In genomic region chr9:101380295-101380694, GRCh38 we compare ENCODE assay signal across 26 cellular contexts. TPM values are rescaled to one million over a fixed set of nuclear protein-coding genes. Genes with fewer than 3 reads are reported as not detected.
"Had no signal": no experiment of that assay in that cellular context is flagged by ENCODE, and none has a peak within 500 bp of the region (broad histone marks: within the 10 kb centered on the region; RNA-seq: fewer than 3 reads in every experiment).

No MANE protein-coding gene starts in this region.

- H3K27ac ChIP-seq: body of pancreas, SK-N-MC had no signal

- ATAC-seq: activated CD4-positive, CD25-positive, alpha-beta regulatory T cell treated with anti-CD3 and anti-CD28 coated beads, Interleukin-2, amount 50 U/mL, for 24 hours; activated CD8-positive, alpha-beta T cell treated with anti-CD3 and anti-CD28 coated beads for 36 hours; body of pancreas; Panc1; Right ventricle myocardium inferior; T-cell had no signal

- DNase-seq: activated CD4-positive, alpha-beta T cell treated with anti-CD3 and anti-CD28 coated beads for 4 hours; activated CD8-positive, alpha-beta memory T cell treated with anti-CD3 and anti-CD28 coated beads, Interleukin-2, amount 50 U/mL, for 4 hours; activated CD8-positive, alpha-beta T cell treated with anti-CD3 and anti-CD28 coated beads for 36 hours; activated naive CD4-positive, alpha-beta T cell treated with anti-CD3 and anti-CD28 coated beads, Interleukin-2, amount 50 U/mL, for 16 hours; activated naive CD8-positive, alpha-beta T cell treated with anti-CD3 and anti-CD28 coated beads, Interleukin-2, amount 10 ng/mL, durations not matched to agents 7 days and 5 days; aorta; body of pancreas; IMR-90; KG1; NCI-H1092; NCI-H1417; NCI-H1694; NCI-H2029; NCI-H2107; NCI-H510A treated with DMSO at 0.1 percent for 48 hours; NCI-H69; NK-92 treated with Interleukin-12 subunit alpha and Interleukin-12 subunit beta, amount 100 ng/mL, for 24 hours; OCI-M1; RPMI8226; T-cell had no signal

- H3K9me3 ChIP-seq: body of pancreas had no signal

- H3K27me3 ChIP-seq: body of pancreas had no signal

- H3K4me3 ChIP-seq: body of pancreas, SK-N-MC had no signal

RNA-seq across cellular contexts. Expression of gene BAAT, which starts 4.5 kb away (rescaled TPM):
- total RNA-seq: activated CD8-positive, alpha-beta T cell treated with anti-CD3 and anti-CD28 coated beads for 36 hours; activated naive CD8-positive, alpha-beta T cell treated with anti-CD3 and anti-CD28 coated beads, Interleukin-2, amount 10 ng/mL, durations not matched to agents 7 days and 5 days; aorta; IMR-90; Right ventricle myocardium inferior; T-helper 2 cell treated with Interferon-gamma antibody and Interleukin-4, amounts not matched to agents 100 ng/mL and 5 ng/mL, for 36 hours had no signal
- polyA plus RNA-seq: aorta, IMR-90 had no signal

RNA-seq across cellular contexts. Expression of gene ALDOB, which starts 55.3 kb away (rescaled TPM):
- total RNA-seq: activated CD8-positive, alpha-beta T cell treated with anti-CD3 and anti-CD28 coated beads for 36 hours; activated naive CD8-positive, alpha-beta T cell treated with anti-CD3 and anti-CD28 coated beads, Interleukin-2, amount 10 ng/mL, durations not matched to agents 7 days and 5 days; aorta; IMR-90; MCF 10A; T-helper 2 cell treated with Interferon-gamma antibody and Interleukin-4, amounts not matched to agents 100 ng/mL and 5 ng/mL, for 36 hours had no signal
- polyA plus RNA-seq: IMR-90 had no signal
